In the genomic region with DNA sequence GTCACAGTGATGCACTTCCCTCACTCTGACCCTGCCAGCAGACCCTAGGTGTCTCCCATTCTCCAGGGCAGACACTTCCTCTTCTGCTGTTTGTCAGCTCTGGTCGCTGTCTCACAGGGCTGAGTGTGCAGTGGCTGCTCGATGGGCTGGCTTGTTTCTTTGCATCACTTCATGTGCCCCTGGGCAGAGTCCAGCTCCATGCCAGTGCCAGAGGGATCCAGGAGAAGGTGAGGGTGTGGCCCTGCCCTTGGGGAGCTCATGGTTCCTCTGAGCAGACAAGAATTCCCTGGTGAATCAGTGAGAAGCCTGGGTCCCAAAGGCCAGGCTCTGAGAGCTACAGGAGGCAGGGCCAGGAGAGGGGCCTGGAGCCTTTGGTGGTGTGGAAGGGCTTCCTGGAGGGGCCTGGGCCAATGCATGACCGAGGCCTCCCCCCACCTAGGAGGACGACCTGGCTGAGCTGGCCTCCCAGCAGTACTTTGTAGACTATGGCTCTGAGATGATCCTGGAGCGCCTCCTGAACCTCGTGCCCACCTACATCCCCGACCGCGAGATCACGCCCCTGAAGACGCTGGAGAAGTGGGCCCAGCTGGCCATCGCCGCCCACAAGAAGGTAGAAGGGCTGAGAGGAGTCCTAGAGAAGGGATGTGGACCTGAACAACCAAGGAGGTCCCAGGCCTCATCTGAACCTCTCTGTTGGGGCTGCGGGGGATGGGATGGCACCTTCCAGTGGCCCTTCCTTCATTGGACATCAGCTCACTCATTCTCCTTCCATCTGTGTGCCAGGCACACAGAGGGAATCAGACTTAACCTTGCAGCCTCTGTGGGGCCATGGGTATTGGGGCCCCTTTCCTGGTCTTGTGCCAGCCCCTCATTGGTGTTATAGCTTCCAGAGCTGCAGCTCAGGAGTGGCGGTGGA, we compare ENCODE assay signal across 1 cellular context.
TF ChIP-seq lines count a peak whose summit lies in the region.

No MANE protein-coding gene starts in this region.

TF ChIP-seq in HepG2, 621 proteins besides CTCF, POLR2A, EP300 and RAD21 (continued from another document):
- TF ChIP-seq THYN1 (CRISPR knock-in tag; IDR thresholded peaks at IDR 0.05; ENCODE audit: borderline replicate concordance, low read depth) (no peak), KAT2B (IDR thresholded peaks at IDR 0.05; ENCODE audit: borderline replicate concordance, low read depth, low read length) (no peak), ZFP36L2 (CRISPR knock-in tag; IDR thresholded peaks at IDR 0.05) (no peak)
- TF ChIP-seq, protein P1, sequence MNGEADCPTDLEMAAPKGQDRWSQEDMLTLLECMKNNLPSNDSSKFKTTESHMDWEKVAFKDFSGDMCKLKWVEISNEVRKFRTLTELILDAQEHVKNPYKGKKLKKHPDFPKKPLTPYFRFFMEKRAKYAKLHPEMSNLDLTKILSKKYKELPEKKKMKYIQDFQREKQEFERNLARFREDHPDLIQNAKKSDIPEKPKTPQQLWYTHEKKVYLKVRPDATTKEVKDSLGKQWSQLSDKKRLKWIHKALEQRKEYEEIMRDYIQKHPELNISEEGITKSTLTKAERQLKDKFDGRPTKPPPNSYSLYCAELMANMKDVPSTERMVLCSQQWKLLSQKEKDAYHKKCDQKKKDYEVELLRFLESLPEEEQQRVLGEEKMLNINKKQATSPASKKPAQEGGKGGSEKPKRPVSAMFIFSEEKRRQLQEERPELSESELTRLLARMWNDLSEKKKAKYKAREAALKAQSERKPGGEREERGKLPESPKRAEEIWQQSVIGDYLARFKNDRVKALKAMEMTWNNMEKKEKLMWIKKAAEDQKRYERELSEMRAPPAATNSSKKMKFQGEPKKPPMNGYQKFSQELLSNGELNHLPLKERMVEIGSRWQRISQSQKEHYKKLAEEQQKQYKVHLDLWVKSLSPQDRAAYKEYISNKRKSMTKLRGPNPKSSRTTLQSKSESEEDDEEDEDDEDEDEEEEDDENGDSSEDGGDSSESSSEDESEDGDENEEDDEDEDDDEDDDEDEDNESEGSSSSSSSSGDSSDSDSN (CRISPR knock-in tag; IDR thresholded peaks at IDR 0.05), result no peak
